ENCODE assay signal across 9 cellular contexts in genomic region chr1:230215049-230215448, GRCh38.
DNase-seq lines count a peak whose midpoint lies in the region; ATAC-seq and TF ChIP-seq lines count a peak whose summit lies in the region.
"Had no signal": no experiment of that assay in that cellular context is flagged by ENCODE, and none has a peak within 500 bp of the region (broad histone marks: within the 10 kb centered on the region; RNA-seq: fewer than 3 reads in every experiment).

No MANE protein-coding gene starts in this region.

- no peaks in the 10 kb centered on the region for H3K9me3 Mint-ChIP-seq in endothelial cell (ENCODE audit: unreplicated experiment)
- H3K9me3 Mint-ChIP-seq: T-helper 1 cell treated with Interleukin-12 subunit alpha and Interleukin-12 subunit beta and Interleukin-4 antibody, amounts not matched to agents 30 μg/mL and 1 μg/mL, for 36 hours had no signal

- no peak overlapping the region for H3K4me3 ChIP-seq in AG10803 (ENCODE audit: low read length)

- no peak for ATAC-seq in HG03520 (IDR thresholded peaks at IDR 0.05; ENCODE audit: unreplicated experiment)

- H3K4me3 Mint-ChIP-seq in endothelial cell (ENCODE audit: unreplicated experiment), result no peak overlapping the region
- H3K4me3 Mint-ChIP-seq: T-helper 1 cell treated with Interleukin-12 subunit alpha and Interleukin-12 subunit beta and Interleukin-4 antibody, amounts not matched to agents 30 μg/mL and 1 μg/mL, for 36 hours had no signal

- peaks cover 5% of the 10 kb centered on the region for H3K27me3 Mint-ChIP-seq in endothelial cell (ENCODE audit: unreplicated experiment)

- peak overlapping the region; percentile 85 for H3K27ac Mint-ChIP-seq in endothelial cell (ENCODE audit: unreplicated experiment)
- H3K27ac Mint-ChIP-seq: T-helper 1 cell treated with Interleukin-12 subunit alpha and Interleukin-12 subunit beta and Interleukin-4 antibody, amounts not matched to agents 30 μg/mL and 1 μg/mL, for 36 hours had no signal

- H3K36me3 Mint-ChIP-seq in endothelial cell (ENCODE audit: low read depth, unreplicated experiment), result no peaks in the 10 kb centered on the region

- TF ChIP-seq CTCF in AG10803 (conservative IDR thresholded peaks at IDR 0.05; ENCODE audit: low read length) (peak; percentile 52), endothelial cell (IDR thresholded peaks at IDR 0.05; ENCODE audit: unreplicated experiment) (no peak)

- peaks cover 10% of the 10 kb centered on the region for H3K4me1 Mint-ChIP-seq in endothelial cell (ENCODE audit: unreplicated experiment)

- DNase-seq in AG10803 (ENCODE audit: low read depth), result peak; percentile 43
- DNase-seq in NCI-H2196 treated with DMSO at 0.1 percent for 48 hours (lab: John Stamatoyannopoulos, UW; ENCODE audit: unreplicated experiment), result peak; percentile 78
- peak; percentile 39 for DNase-seq in endothelial cell (ENCODE audit: low spot score)
- DNase-seq in mucosa of gallbladder (ENCODE audit: low spot score), result peak; percentile 64
- DNase-seq in epidermal melanocyte (ENCODE audit: insufficient read length, low spot score), result no peak
- DNase-seq in NCI-H446 (lab: John Stamatoyannopoulos, UW), result no peak
- no peak for DNase-seq in GOT3 (lab: John Stamatoyannopoulos, UW)

Comparison
In these comparisons a context has a peak if more than half of its experiments do, and no peak if none do; other contexts are left out.
1. DNase-seq: peak in AG10803 (single experiment), NCI-H2196 treated with DMSO at 0.1 percent for 48 hours (single experiment), endothelial cell (single experiment) and mucosa of gallbladder (single experiment); none in epidermal melanocyte (single experiment), NCI-H446 (0 of 2) and GOT3 (single experiment).